26 cellular contexts compared by ENCODE assay signal in genomic region chr4:142528433-142528832, GRCh38.
"Had no signal": no experiment of that assay in that cellular context is flagged by ENCODE, and none has a peak within 500 bp of the region (broad histone marks: within the 10 kb centered on the region; RNA-seq: fewer than 3 reads in every experiment).

No MANE protein-coding gene starts in this region.

- H3K36me3 ChIP-seq: adrenal gland, ascending aorta, esophagus muscularis mucosa, lower lobe of right lung, neutrophil, ovary, right lobe of liver, thoracic aorta, uterus had no signal

- H3K27me3 ChIP-seq: adrenal gland, ascending aorta, esophagus muscularis mucosa, neutrophil, ovary, right lobe of liver, uterus had no signal

- H3K9me3 ChIP-seq: adrenal gland, ascending aorta, esophagus muscularis mucosa, lower lobe of right lung, neutrophil, ovary, right lobe of liver, thoracic aorta, uterus had no signal

- ATAC-seq: activated CD8-positive, alpha-beta memory T cell treated with anti-CD3 and anti-CD28 coated beads, Interleukin-2, amount 10 ng/mL, durations not matched to agents 7 days and 5 days; activated CD8-positive, alpha-beta T cell treated with anti-CD3 and anti-CD28 coated beads, Interleukin-2, amount 10 ng/mL, durations not matched to agents 7 days and 5 days; left lobe of liver; lower lobe of right lung; natural killer cell treated with Interleukin-12 subunit alpha and Interleukin-12 subunit beta and Interleukin-15 and Interleukin-18, amount 100 ng/mL, for 72 hours; right lobe of liver; WTC11 had no signal

- H3K27me3 Mint-ChIP-seq: activated CD8-positive, alpha-beta memory T cell treated with anti-CD3 and anti-CD28 coated beads, Interleukin-2, amount 10 ng/mL, durations not matched to agents 7 days and 5 days; activated naive CD8-positive, alpha-beta T cell treated with anti-CD3 and anti-CD28 coated beads for 36 hours; brain; natural killer cell treated with Interleukin-12 subunit alpha and Interleukin-12 subunit beta and Interleukin-15 and Interleukin-18, amount 100 ng/mL, for 72 hours; progenitor cell of endocrine pancreas; stimulated activated naive CD8-positive, alpha-beta T cell treated with anti-CD3 and anti-CD28 coated beads, Interleukin-15, Interleukin-2, amounts not matched to agents 100 ng/mL and 50 ng/mL, for 24 hours had no signal

- DNase-seq: activated CD4-positive, alpha-beta T cell treated with anti-CD3 and anti-CD28 coated beads for 1 hour; activated CD8-positive, alpha-beta memory T cell treated with anti-CD3 and anti-CD28 coated beads, Interleukin-2, amount 10 ng/mL, durations not matched to agents 7 days and 5 days; activated CD8-positive, alpha-beta T cell treated with anti-CD3 and anti-CD28 coated beads, Interleukin-2, amount 10 ng/mL, durations not matched to agents 7 days and 5 days; activated naive CD4-positive, alpha-beta T cell treated with Interleukin-2 at 50 U/mL for 16 hours; activated naive CD8-positive, alpha-beta T cell treated with anti-CD3 and anti-CD28 coated beads for 36 hours; activated T-cell treated with anti-CD3 and anti-CD28 coated beads, Interleukin-2, amount 50 U/mL, for 48 hours; adrenal gland; caudate nucleus; head of caudate nucleus; hippocampal formation; lower lobe of right lung; ovary; right lobe of liver; stimulated activated CD4-positive, alpha-beta T cell treated with anti-CD3 and anti-CD28 coated beads, Interleukin-2, amount 100 ng/mL, for 48 hours; trophoblast cell; uterus had no signal

- H3K4me1 Mint-ChIP-seq: activated CD8-positive, alpha-beta memory T cell treated with anti-CD3 and anti-CD28 coated beads, Interleukin-2, amount 10 ng/mL, durations not matched to agents 7 days and 5 days; brain had no signal

- H3K4me3 ChIP-seq: adrenal gland, ascending aorta, esophagus muscularis mucosa, lower lobe of right lung, ovary, right lobe of liver, thoracic aorta, uterus had no signal

- H3K27ac ChIP-seq: adrenal gland, ascending aorta, esophagus muscularis mucosa, lower lobe of right lung, neutrophil, ovary, right lobe of liver, thoracic aorta, uterus had no signal

- H3K9me3 Mint-ChIP-seq: activated naive CD8-positive, alpha-beta T cell treated with anti-CD3 and anti-CD28 coated beads for 36 hours; stimulated activated naive CD8-positive, alpha-beta T cell treated with anti-CD3 and anti-CD28 coated beads, Interleukin-15, Interleukin-2, amounts not matched to agents 100 ng/mL and 50 ng/mL, for 24 hours had no signal

- H3K27ac Mint-ChIP-seq: activated CD8-positive, alpha-beta memory T cell treated with anti-CD3 and anti-CD28 coated beads, Interleukin-2, amount 10 ng/mL, durations not matched to agents 7 days and 5 days; activated CD8-positive, alpha-beta T cell treated with anti-CD3 and anti-CD28 coated beads, Interleukin-2, amount 10 ng/mL, durations not matched to agents 7 days and 5 days; activated naive CD8-positive, alpha-beta T cell treated with anti-CD3 and anti-CD28 coated beads for 36 hours; brain; natural killer cell treated with Interleukin-12 subunit alpha and Interleukin-12 subunit beta and Interleukin-15 and Interleukin-18, amount 100 ng/mL, for 72 hours; progenitor cell of endocrine pancreas; stimulated activated naive CD8-positive, alpha-beta T cell treated with anti-CD3 and anti-CD28 coated beads, Interleukin-15, Interleukin-2, amounts not matched to agents 100 ng/mL and 50 ng/mL, for 24 hours; WTC11 had no signal

- H3K4me3 Mint-ChIP-seq: activated CD8-positive, alpha-beta memory T cell treated with anti-CD3 and anti-CD28 coated beads, Interleukin-2, amount 10 ng/mL, durations not matched to agents 7 days and 5 days; activated CD8-positive, alpha-beta T cell treated with anti-CD3 and anti-CD28 coated beads, Interleukin-2, amount 10 ng/mL, durations not matched to agents 7 days and 5 days; activated naive CD8-positive, alpha-beta T cell treated with anti-CD3 and anti-CD28 coated beads for 36 hours; brain; natural killer cell treated with Interleukin-12 subunit alpha and Interleukin-12 subunit beta and Interleukin-15 and Interleukin-18, amount 100 ng/mL, for 72 hours; stimulated activated naive CD8-positive, alpha-beta T cell treated with anti-CD3 and anti-CD28 coated beads, Interleukin-15, Interleukin-2, amounts not matched to agents 100 ng/mL and 50 ng/mL, for 24 hours; WTC11 had no signal

- H3K4me1 ChIP-seq: ascending aorta, esophagus muscularis mucosa, lower lobe of right lung, right lobe of liver, uterus had no signal

- H3K36me3 Mint-ChIP-seq: activated CD8-positive, alpha-beta memory T cell treated with anti-CD3 and anti-CD28 coated beads, Interleukin-2, amount 10 ng/mL, durations not matched to agents 7 days and 5 days; activated naive CD8-positive, alpha-beta T cell treated with anti-CD3 and anti-CD28 coated beads for 36 hours; brain; natural killer cell treated with Interleukin-12 subunit alpha and Interleukin-12 subunit beta and Interleukin-15 and Interleukin-18, amount 100 ng/mL, for 72 hours; WTC11 had no signal
